10 cellular contexts compared by ENCODE assay signal in genomic region chr12:6945613-6946012, GRCh38. TPM values are rescaled to one million over a fixed set of nuclear protein-coding genes. Genes with fewer than 3 reads are reported as not detected.
DNase-seq lines count a peak whose midpoint lies in the region; ATAC-seq, FAIRE-seq and TF ChIP-seq lines count a peak whose summit lies in the region.
"Had no signal": no experiment of that assay in that cellular context is flagged by ENCODE, and none has a peak within 500 bp of the region (broad histone marks: within the 10 kb centered on the region; RNA-seq: fewer than 3 reads in every experiment).

No MANE protein-coding gene starts in this region.

- peaks cover 73% of the 10 kb centered on the region for H3K4me1 Mint-ChIP-seq in activated naive CD8-positive, alpha-beta T cell (ENCODE audit: low read depth)

- peak overlapping the region; percentile 97 for H3K4me3 Mint-ChIP-seq in activated naive CD8-positive, alpha-beta T cell

- intact Hi-C loops in heart right ventricle (cut with DNase I): loop anchor here in 9 of 10 donors (2.0 to 10.0 kb wide), 13 partner anchors 15 to 169 kb away; partner anchors contain the start of genes C1R (in 3 of the 9), C1RL (in 1 of the 9), LPCAT3 (in 1 of the 9) and TPI1 (in 1 of the 9)
- intact Hi-C loops in left ventricle myocardium superior (cut with micrococcal nuclease): no loop called here
- intact Hi-C loops in right lobe of liver (cut with DNase I): no loop called here
- intact Hi-C loops in vagina (cut with DNase I): loop anchor here (5.0 kb wide), 1 partner anchor 167 kb away; no protein-coding TSS in a partner anchor

- WGBS in heart right ventricle, 2 donors: 80 to 87% methylated on average over 11 of the region's 11 CpGs
- WGBS in right lobe of liver (ENCODE audit: insufficient coverage, low coverage, low lambda C conversion rate, missing lambda C conversion rate): no CpG with 5 or more reads among the region's 11 CpGs

- no peak for FAIRE-seq in HTR-8/SVneo (lab: Jason Lieb, UNC)

- H3K27ac ChIP-seq in heart right ventricle (peak overlapping the region in 6 of 10 donors; percentile 9 to 99 (median 75)), right lobe of liver (peak overlapping the region; percentile 67 to 91 (median 80)), vagina (peak overlapping the region; percentile 95)

- H3K27me3 ChIP-seq in heart right ventricle (no peaks in the 10 kb centered on the region), right lobe of liver (no peaks in the 10 kb centered on the region), vagina (no peaks in the 10 kb centered on the region)

- ATAC-seq in heart right ventricle (no peak), left ventricle myocardium superior (no peak), right lobe of liver (no peak), HG02642 (IDR thresholded peaks at IDR 0.05; ENCODE audit: poor library complexity, unreplicated experiment) (no peak)

- DNase-seq in heart right ventricle: peak in 1 of 2 donors; percentile 10
- no peak for DNase-seq in left ventricle myocardium superior
- no peak for DNase-seq in right lobe of liver
- no peak for DNase-seq in vagina (ENCODE audit: extremely low spot score in 2 of 2)
- no peak for DNase-seq in HTR-8/SVneo (ENCODE audit: insufficient read length, low spot score)
- DNase-seq in activated gamma-delta T cell (lab: John Stamatoyannopoulos, UW): no peak
- DNase-seq: erythroblast had no signal

- TF ChIP-seq CTCF in heart right ventricle (IDR thresholded peaks at IDR 0.05) (no peak), right lobe of liver (IDR thresholded peaks at IDR 0.05) (no peak), vagina (IDR thresholded peaks at IDR 0.05) (no peak)

- no peaks in the 10 kb centered on the region for H3K27me3 Mint-ChIP-seq in activated naive CD8-positive, alpha-beta T cell

- no peaks in the 10 kb centered on the region for H3K9me3 Mint-ChIP-seq in activated naive CD8-positive, alpha-beta T cell (ENCODE audit: low read depth)

- no peak for TF ChIP-seq POLR2A in right lobe of liver (IDR thresholded peaks at IDR 0.05)
- TF ChIP-seq POLR2A in vagina (IDR thresholded peaks at IDR 0.05): no peak

- H3K9me3 ChIP-seq in heart right ventricle (no peaks in the 10 kb centered on the region), right lobe of liver (no peaks in the 10 kb centered on the region), vagina (no peaks in the 10 kb centered on the region)

- H3K4me3 ChIP-seq in heart right ventricle (peak overlapping the region in 5 of 10 donors; percentile 7 to 96 (median 66)), right lobe of liver (peak overlapping the region in 2 of 3 donors; percentile 53 to 59), vagina (peak overlapping the region in 1 of 2 donors; percentile 27)

- H3K4me1 ChIP-seq in heart right ventricle (peaks cover 18 to 83% (median 43%) of the 10 kb centered on the region in 9 donors), right lobe of liver (peaks cover 0 to 38% (median 8%) of the 10 kb centered on the region in 4 donors), vagina (peaks cover 31% of the 10 kb centered on the region)

- H3K27ac Mint-ChIP-seq in activated naive CD8-positive, alpha-beta T cell: peak overlapping the region; percentile 96

- H3K36me3 ChIP-seq in heart right ventricle (peaks cover 0 to 43% (median 11%) of the 10 kb centered on the region in 9 donors), right lobe of liver (no peaks in the 10 kb centered on the region), vagina (no peaks in the 10 kb centered on the region)

- no peaks in the 10 kb centered on the region for H3K36me3 Mint-ChIP-seq in activated naive CD8-positive, alpha-beta T cell

RNA-seq across cellular contexts. Expression of gene C12orf57, which starts 1.8 kb away (rescaled TPM):
- total RNA-seq in heart right ventricle (100 to 1,000 TPM; 134 to 213 (median 167) TPM), left ventricle myocardium superior (238 TPM), right lobe of liver (100 to 1,000 TPM in 2 of 6 experiments, 10 to 100 TPM in 4; 47.6 to 189 (median 70.5) TPM), vagina (760 TPM)
- 100 to 1,000 TPM; 182 to 654 TPM for polyA plus RNA-seq in heart right ventricle

RNA-seq across cellular contexts. Expression of gene RNU7-1, which starts 2.0 kb away (rescaled TPM):
- total RNA-seq in heart right ventricle (not detected), left ventricle myocardium superior (not detected), right lobe of liver (not detected), vagina (not detected)
- polyA plus RNA-seq in heart right ventricle: not detected
- total RNA-seq: pulmonary artery endothelial cell had no signal

RNA-seq across cellular contexts. Expression of gene PTPN6, which starts 5.5 kb away (rescaled TPM):
- total RNA-seq in heart right ventricle: 10 to 100 TPM in 2 of 10 donors, 1 to 10 TPM in 8; 2.9 to 32.5 (median 5.3) TPM
- polyA plus RNA-seq in heart right ventricle: 10 to 100 TPM in 1 of 2 donors, 1 to 10 TPM in 1; 8.1 to 12.1 TPM
- 6.0 TPM for total RNA-seq in left ventricle myocardium superior
- total RNA-seq in right lobe of liver: 10 to 100 TPM; 12.1 to 30.6 (median 19.4) TPM
- total RNA-seq in vagina: 17.4 TPM

RNA-seq across cellular contexts. Expression of gene ATN1, which starts 17.9 kb away (rescaled TPM):
- total RNA-seq in heart right ventricle (10 to 100 TPM; 54.7 to 96.7 (median 65.8) TPM), left ventricle myocardium superior (83.1 TPM), right lobe of liver (10 to 100 TPM in 5 of 6 experiments, 1 to 10 TPM in 1; 9.2 to 24.1 (median 16.8) TPM), vagina (92.1 TPM)
- 10 to 100 TPM; 48.7 to 92.5 TPM for polyA plus RNA-seq in heart right ventricle

RNA-seq across cellular contexts. Expression of gene PHB2, which starts 24.9 kb away (rescaled TPM):
- total RNA-seq in heart right ventricle (100 to 1,000 TPM; 139 to 203 (median 160) TPM), left ventricle myocardium superior (150 TPM), right lobe of liver (100 to 1,000 TPM in 4 of 6 experiments, 10 to 100 TPM in 2; 95.5 to 215 (median 122) TPM), vagina (199 TPM)
- polyA plus RNA-seq in heart right ventricle: 100 to 1,000 TPM; 102 to 178 TPM

Comparison
In these comparisons a context has a peak if more than half of its experiments do, and no peak if none do; other contexts are left out.
1. intact Hi-C loops: an anchor here in heart right ventricle (2.0 to 10.0 kb wide) and vagina (5.0 kb wide); none called in left ventricle myocardium superior and right lobe of liver.